Comparison of ENCODE assay signal across 1 cellular context in genomic region chr10:100782845-100783244, GRCh38.
TF ChIP-seq lines count a peak whose summit lies in the region.

No MANE protein-coding gene starts in this region.

TF ChIP-seq in IMR-90, 13 proteins besides CTCF, POLR2A, EP300 and RAD21 (continued from another document):
- TF ChIP-seq ELK1 (IDR thresholded peaks at IDR 0.05; ENCODE audit: borderline replicate concordance, low read depth, low read length), result no peak
TF ChIP-seq in IMR-90: peak in this region for 0.
